In genomic region chrX:126509917-126510316, GRCh38 we compare ENCODE assay signal across 17 cellular contexts. TPM values are rescaled to one million over a fixed set of nuclear protein-coding genes. Genes with fewer than 3 reads are reported as not detected.
DNase-seq lines count a peak whose midpoint lies in the region; ATAC-seq and TF ChIP-seq lines count a peak whose summit lies in the region.
"Had no signal": no experiment of that assay in that cellular context is flagged by ENCODE, and none has a peak within 500 bp of the region (broad histone marks: within the 10 kb centered on the region; RNA-seq: fewer than 3 reads in every experiment).

No MANE protein-coding gene starts in this region.

- H3K79me1 ChIP-seq in H9 (ENCODE audit: insufficient read depth, low read depth, low read length, poor library complexity, severe bottlenecking), result no peaks in the 10 kb centered on the region

- H3K4me2 ChIP-seq in H9 (ENCODE audit: insufficient read depth, insufficient read length, low read length), result no peak overlapping the region

- H4K8ac ChIP-seq in H9 (replicated peaks; ENCODE audit: insufficient read length, low read depth, low read length), result no peak overlapping the region

- H2BK12ac ChIP-seq in H9 (ENCODE audit: insufficient read length, low read depth, low read length), result no peak overlapping the region

- H3K36me3 Mint-ChIP-seq in H9 (ENCODE audit: insufficient read depth in 1 of 3, low read depth in 3 of 3), result peaks cover 0 to 10% (median 0%) of the 10 kb centered on the region in 3 experiments; a peak in 5 of 7 replicates
- no peaks in the 10 kb centered on the region for H3K36me3 Mint-ChIP-seq in naive thymus-derived CD4-positive, alpha-beta T cell
- no peaks in the 10 kb centered on the region for H3K36me3 Mint-ChIP-seq in T-cell
- H3K36me3 Mint-ChIP-seq: CD4-positive, CD25-positive, alpha-beta regulatory T cell; CD8-positive, alpha-beta memory T cell had no signal

- H3K9ac ChIP-seq in H9 (ENCODE audit: extremely low read depth, insufficient read length, low read length), result no peak overlapping the region

- H2AK5ac ChIP-seq in H9 (ENCODE audit: insufficient read length, low read length), result no peak overlapping the region

- H3K4me1 Mint-ChIP-seq in H9, result no peaks in the 10 kb centered on the region
- no peaks in the 10 kb centered on the region for H3K4me1 Mint-ChIP-seq in naive thymus-derived CD4-positive, alpha-beta T cell
- no peaks in the 10 kb centered on the region for H3K4me1 Mint-ChIP-seq in T-cell
- H3K4me1 Mint-ChIP-seq: CD4-positive, CD25-positive, alpha-beta regulatory T cell; CD8-positive, alpha-beta memory T cell had no signal

- no peak overlapping the region for H4K5ac ChIP-seq in H9 (ENCODE audit: insufficient read length, low read depth, low read length)

- no peaks in the 10 kb centered on the region for H3K27me3 Mint-ChIP-seq in H9 (ENCODE audit: low read depth)
- H3K27me3 Mint-ChIP-seq in naive thymus-derived CD4-positive, alpha-beta T cell, result no peaks in the 10 kb centered on the region
- peaks cover 0 to 7% of the 10 kb centered on the region in 2 donors for H3K27me3 Mint-ChIP-seq in T-cell
- H3K27me3 Mint-ChIP-seq: CD4-positive, CD25-positive, alpha-beta regulatory T cell had no signal

- H3K4me3 Mint-ChIP-seq in H9 (no peak overlapping the region), T-cell (no peak overlapping the region)
- H3K4me3 Mint-ChIP-seq in naive thymus-derived CD4-positive, alpha-beta T cell, result no peak overlapping the region
- H3K4me3 Mint-ChIP-seq: CD4-positive, CD25-positive, alpha-beta regulatory T cell; CD8-positive, alpha-beta memory T cell had no signal

- H3K79me2 ChIP-seq in H9 (ENCODE audit: insufficient read depth, low read length), result no peaks in the 10 kb centered on the region

- no peak overlapping the region for H2BK5ac ChIP-seq in H9 (ENCODE audit: insufficient read length, low read length)

- H3K18ac ChIP-seq in H9 (ENCODE audit: insufficient read length, low read depth, low read length), result no peak overlapping the region

- no peaks in the 10 kb centered on the region for H3K27me3 ChIP-seq in H9 (ENCODE audit: insufficient read depth, low read length)
- H3K27me3 ChIP-seq in naive thymus-derived CD4-positive, alpha-beta T cell (ENCODE audit: control insufficient read depth in 2 of 2, insufficient read depth in 2 of 2, low read length in 2 of 2), result no peaks in the 10 kb centered on the region
- H3K27me3 ChIP-seq: BE2C had no signal

- no peaks in the 10 kb centered on the region for H3K9me3 ChIP-seq in H9 (ENCODE audit: control insufficient read depth, low read depth, low read length)
- H3K9me3 ChIP-seq in naive thymus-derived CD4-positive, alpha-beta T cell (ENCODE audit: control insufficient read depth in 2 of 3, low read length in 3 of 3), result no peaks in the 10 kb centered on the region
- H3K9me3 ChIP-seq: BE2C, HAP-1 had no signal

- DNase-seq in ELF-1 (ENCODE audit: low read depth, low spot score) (peak; percentile 39), H9 (no peak), iPS-NIHi11 (ENCODE audit: low spot score) (peak; percentile 1), islet precursor cell (no peak), T-cell (no peak)
- DNase-seq in naive thymus-derived CD4-positive, alpha-beta T cell, result no peak
- DNase-seq: ACHN; BE2C; C1 segment of cervical spinal cord; CD4-positive, CD25-positive, alpha-beta regulatory T cell; CD8-positive, alpha-beta memory T cell; COR-L47; GDM1; GOT3 had no signal

- no peak overlapping the region for H3K27ac ChIP-seq in H9 (ENCODE audit: insufficient read length, low read depth, low read length)
- H3K27ac ChIP-seq in naive thymus-derived CD4-positive, alpha-beta T cell (ENCODE audit: low read depth, low read length), result no peak overlapping the region

- H3K23me2 ChIP-seq in H9 (ENCODE audit: insufficient read length, low read depth, low read length, poor library complexity, severe bottlenecking), result no peaks in the 10 kb centered on the region

- H3T11ph ChIP-seq in H9 (ENCODE audit: low read length), result no peak overlapping the region

- H3K23ac ChIP-seq in H9 (ENCODE audit: insufficient read length, low read depth, low read length), result no peak overlapping the region

- no peaks in the 10 kb centered on the region for H4K20me1 ChIP-seq in H9 (ENCODE audit: control insufficient read depth, insufficient read depth, insufficient read length)

- no peaks in the 10 kb centered on the region for H3K4me1 ChIP-seq in H9 (ENCODE audit: insufficient read depth, low read length)
- H3K4me1 ChIP-seq in naive thymus-derived CD4-positive, alpha-beta T cell (ENCODE audit: control insufficient read depth in 2 of 2, insufficient read depth in 2 of 2, low read length in 2 of 2), result no peaks in the 10 kb centered on the region
- H3K4me1 ChIP-seq: BE2C, HAP-1 had no signal

- no peak overlapping the region for H2BK15ac ChIP-seq in H9 (ENCODE audit: low read depth, low read length)

- TF ChIP-seq CTCF in H9 (conservative IDR thresholded peaks at IDR 0.05), result peak; percentile 20; the same call in 2 of the 3 replicates

- CTCF ChIA-PET in naive thymus-derived CD4-positive, alpha-beta T cell (lab: Charles Lee), result no interaction called here
- CTCF ChIA-PET in T-cell (lab: Charles Lee), result no interaction called here

- H2BK20ac ChIP-seq in H9 (ENCODE audit: low read depth, low read length, poor library complexity, severe bottlenecking), result no peak overlapping the region

- no CpG with 5 or more reads among the region's 3 CpGs for WGBS in H9 (ENCODE audit: extremely low coverage, insufficient read length, low lambda C conversion rate)

- peaks cover 18 to 65% of the 10 kb centered on the region in 2 experiments for H3K9me3 Mint-ChIP-seq in H9
- H3K9me3 Mint-ChIP-seq in naive thymus-derived CD4-positive, alpha-beta T cell, result peaks cover 0 to 4% (median 0%) of the 10 kb centered on the region in 11 donors
- peaks cover 0 to 4% (median 0%) of the 10 kb centered on the region in 3 donors for H3K9me3 Mint-ChIP-seq in T-cell

- no peak overlapping the region for H2BK120ac ChIP-seq in H9 (ENCODE audit: low read depth, low read length, poor library complexity, severe bottlenecking)

- H3K36me3 ChIP-seq in naive thymus-derived CD4-positive, alpha-beta T cell (ENCODE audit: control insufficient read depth in 2 of 3, insufficient read depth in 3 of 3, low read length in 3 of 3), result no peaks in the 10 kb centered on the region
- H3K36me3 ChIP-seq: BE2C, HAP-1 had no signal

- POLR2A ChIA-PET in naive thymus-derived CD4-positive, alpha-beta T cell (lab: Charles Lee), result no interaction called here
- POLR2A ChIA-PET in T-cell (lab: Charles Lee), result no interaction called here

- no peak for ATAC-seq in naive thymus-derived CD4-positive, alpha-beta T cell
- ATAC-seq in T-cell (replicated peaks in 1 of 4), result no peak

- no peak overlapping the region for H2AFZ ChIP-seq in H9 (ENCODE audit: low read length)

- H3K4me3 ChIP-seq in naive thymus-derived CD4-positive, alpha-beta T cell (ENCODE audit: low read length), result no peak overlapping the region
- H3K4me3 ChIP-seq: HAP-1 had no signal

- intact Hi-C loops in naive thymus-derived CD4-positive, alpha-beta T cell (cut with micrococcal nuclease), result no loop called here

- no peak overlapping the region for H3K27ac Mint-ChIP-seq in H9
- H3K27ac Mint-ChIP-seq in naive thymus-derived CD4-positive, alpha-beta T cell, result no peak overlapping the region
- no peak overlapping the region for H3K27ac Mint-ChIP-seq in T-cell
- H3K27ac Mint-ChIP-seq: CD4-positive, CD25-positive, alpha-beta regulatory T cell; CD8-positive, alpha-beta memory T cell had no signal

- no peak overlapping the region for H3K14ac ChIP-seq in H9 (ENCODE audit: insufficient read depth, low read length)

- no peak overlapping the region for H4K91ac ChIP-seq in H9 (ENCODE audit: insufficient read length, low read depth, low read length)

- no peak overlapping the region for H3K4ac ChIP-seq in H9 (ENCODE audit: low read depth, low read length)

- no peak overlapping the region for H3K56ac ChIP-seq in H9 (ENCODE audit: insufficient read length, low read depth, low read length)

RNA-seq across cellular contexts. Expression of gene DCAF12L1, which starts 42.7 kb away (rescaled TPM):
- total RNA-seq in H9 (2021) (4.2 and 5.1 TPM in 2 replicates), T-cell (not detected)
- not detected for total RNA-seq in naive thymus-derived CD4-positive, alpha-beta T cell
- not detected for polyA plus RNA-seq in naive thymus-derived CD4-positive, alpha-beta T cell
- total RNA-seq: A172; CD4-positive, CD25-positive, alpha-beta regulatory T cell; CD8-positive, alpha-beta memory T cell; HT-29 had no signal
- polyA plus RNA-seq: CD4-positive, CD25-positive, alpha-beta regulatory T cell; CD8-positive, alpha-beta memory T cell had no signal

Comparison
In these comparisons a context has a peak if more than half of its experiments do, and no peak if none do; other contexts are left out.
1. DNase-seq: peak in ELF-1 (single experiment) and iPS-NIHi11 (single experiment); none in H9 (single experiment), naive thymus-derived CD4-positive, alpha-beta T cell (0 of 9), islet precursor cell (single experiment) and T-cell (0 of 34).